In genomic region chr17:81034779-81035388, GRCh38 we compare ENCODE assay signal across 8 cellular contexts. TPM values are rescaled to one million over a fixed set of nuclear protein-coding genes. Genes with fewer than 3 reads are reported as not detected.
DNase-seq lines count a peak whose midpoint lies in the region; ATAC-seq and TF ChIP-seq lines count a peak whose summit lies in the region.

TSS of gene BAIAP2 (plus strand) at chr17:81035151. CDS start at chr17:81035255, 104 bp downstream.

- TF ChIP-seq RAD21 in Ishikawa (IDR thresholded peaks at IDR 0.05; ENCODE audit: low read depth) = peak; percentile 12; the same call in 1 of the 2 replicates

- H3K27me3 ChIP-seq in PC-9 (ENCODE audit: insufficient read depth, low read depth) (no peaks in the 10 kb centered on the region), muscle layer of colon (ENCODE audit: control insufficient read depth in 1 of 2, insufficient read depth in 2 of 2, low read length in 2 of 2) (no peaks in the 10 kb centered on the region)

- CTCF ChIA-PET in PC-9 (lab: Charles Lee) = no interaction called here

- H2AFZ ChIP-seq in PC-9 = peak within 1 kb of the TSS; percentile 58; the same call in 1 of the 2 replicates

- peaks cover 39% of the 10 kb centered on the region for H3K79me2 ChIP-seq in PC-9 (ENCODE audit: low read depth)

- TF ChIP-seq CTCF in PC-9 (conservative IDR thresholded peaks at IDR 0.05) = no peak

- H3K36me3 ChIP-seq in PC-9 (ENCODE audit: low read depth) = no peaks in the 10 kb centered on the region
- no peaks in the 10 kb centered on the region for H3K36me3 ChIP-seq in muscle layer of colon (ENCODE audit: insufficient read depth, low read length)

- H3K4me3 ChIP-seq in PC-9 = peak within 1 kb of the TSS; percentile 66
- peak within 1 kb of the TSS; percentile 68 to 85 for H3K4me3 ChIP-seq in muscle layer of colon (ENCODE audit: low read depth in 1 of 2, low read length in 2 of 2)

- H3K4me1 ChIP-seq in PC-9 (replicated peaks; ENCODE audit: insufficient read depth) (peaks cover 33% of the 10 kb centered on the region), muscle layer of colon (ENCODE audit: insufficient read depth, low read length) (peaks cover 49% of the 10 kb centered on the region)

- intact Hi-C loops in PC-9 (cut with micrococcal nuclease; ENCODE audit: unreplicated experiment) = no loop called here

- H3K27ac ChIP-seq in PC-9 (peak within 1 kb of the TSS; percentile 93; the same call in 1 of the 2 replicates), muscle layer of colon (ENCODE audit: low read depth, low read length) (peak within 1 kb of the TSS; percentile 84)

- H3K9ac ChIP-seq in muscle layer of colon (ENCODE audit: low read length) = peak within 1 kb of the TSS; percentile 8

- no peaks in the 10 kb centered on the region for H3K9me2 ChIP-seq in PC-9 (ENCODE audit: insufficient read depth)

- DNase-seq in COLO668 (lab: John Stamatoyannopoulos, UW; ENCODE audit: unreplicated experiment) (peak; percentile 88), PC-9 (peak; percentile 67 to 92)
- peak; percentile 96 to 97 for DNase-seq in activated T-cell treated with anti-CD3 and anti-CD28 coated beads, Interleukin-2, amount 50 U/mL, for 48 hours
- DNase-seq in stimulated activated CD8-positive, alpha-beta memory T cell treated with anti-CD3 and anti-CD28 coated beads, Interleukin-4, amount 100 ng/mL, for 4 hours (ENCODE audit: low read depth in 2 of 2, low spot score in 1 of 2) = peak; percentile 96 to 99

- H3K9me3 ChIP-seq in PC-9 (ENCODE audit: insufficient read depth, low read depth) = no peaks in the 10 kb centered on the region
- no peaks in the 10 kb centered on the region for H3K9me3 ChIP-seq in muscle layer of colon (ENCODE audit: low read length)

- TF ChIP-seq EP300 in Ishikawa (IDR thresholded peaks at IDR 0.05; ENCODE audit: borderline replicate concordance) = no peak

- no TSS peak for BruUV-seq in PC-9 (replicated peaks; lab: Mats Ljungman, UMichigan)

- H3F3A ChIP-seq in PC-9 (ENCODE audit: insufficient read depth, low read depth) = peaks cover 14% of the 10 kb centered on the region; the same call in 1 of the 2 replicates

- peak within 1 kb of the TSS; percentile 98 for H3K4me2 ChIP-seq in PC-9

- ATAC-seq in GM21381 (IDR thresholded peaks at IDR 0.05; ENCODE audit: unreplicated experiment) (peak; percentile 76), esophagus mucosa (peak; percentile 75)

- H4K20me1 ChIP-seq in PC-9 (ENCODE audit: insufficient read depth) = peaks cover 14% of the 10 kb centered on the region; the same call in 1 of the 2 replicates

- POLR2A ChIA-PET in PC-9 (lab: Charles Lee; ENCODE audit: unreplicated experiment) = interaction anchor here (0.6 kb wide), 1 partner anchor 37 kb away, joined by 5 read pairs; no protein-coding TSS in a partner anchor

TF ChIP-seq in Ishikawa, 13 proteins besides CTCF, POLR2A, EP300 and RAD21:
- TF ChIP-seq REST (IDR thresholded peaks at IDR 0.05; ENCODE audit: low read depth) (no peak; the same call in 1 of the 2 replicates), USF1 (IDR thresholded peaks at IDR 0.05) (peak; percentile 6; the same call in 1 of the 2 replicates), TEAD4 (IDR thresholded peaks at IDR 0.05) (peak; percentile 43; the same call in 1 of the 2 replicates), EGR1 (IDR thresholded peaks at IDR 0.05) (peak; percentile 32; the same call in 1 of the 2 replicates), YY1 (IDR thresholded peaks at IDR 0.05; ENCODE audit: low read depth) (peak; percentile 61; the same call in 1 of the 2 replicates), ZBTB7A (IDR thresholded peaks at IDR 0.05; ENCODE audit: low read depth) (no peak), NFIC (IDR thresholded peaks at IDR 0.05) (no peak), TAF1 (IDR thresholded peaks at IDR 0.05; ENCODE audit: low read depth) (peak; percentile 93), TCF12 (IDR thresholded peaks at IDR 0.05; ENCODE audit: low read depth) (peak; percentile 50; the same call in 1 of the 2 replicates), MAX (IDR thresholded peaks at IDR 0.05) (peak; percentile 15; the same call in 1 of the 2 replicates)

RNA-seq across cellular contexts. Expression of gene BAIAP2, which starts in this region (rescaled TPM):
- total RNA-seq in PC-9 (2021) (109 and 125 TPM in 2 replicates), esophagus mucosa (111 TPM)

Comparison
In these comparisons a context has a peak if more than half of its experiments do, and no peak if none do; other contexts are left out.
1. Peak in every context shown above with its lines: DNase-seq, ATAC-seq, H3K4me3 ChIP-seq and H3K27ac ChIP-seq.